In genomic region chr21:32524010-32524719, GRCh38 we compare ENCODE assay signal across 14 cellular contexts.
DNase-seq lines count a peak whose midpoint lies in the region; ATAC-seq, FAIRE-seq and TF ChIP-seq lines count a peak whose summit lies in the region.
"Had no signal": no experiment of that assay in that cellular context is flagged by ENCODE, and none has a peak within 500 bp of the region (broad histone marks: within the 10 kb centered on the region; RNA-seq: fewer than 3 reads in every experiment).

No MANE protein-coding gene starts in this region.

- CTCF ChIA-PET in endothelial cell of umbilical vein (lab: Charles Lee) = interaction anchor here (0.6 to 3.5 kb wide), 21 partner anchors 8 to 152 kb away, joined by 3 to 26 read pairs (median 5); no protein-coding TSS in a partner anchor

- no peaks in the 10 kb centered on the region for H3F3A ChIP-seq in MM.1S (ENCODE audit: insufficient read depth, low read length)

- H3K23ac ChIP-seq in mesendoderm (ENCODE audit: low read length) = no peak overlapping the region

- no peaks in the 10 kb centered on the region for H3K9me2 ChIP-seq in MM.1S (replicated peaks; ENCODE audit: insufficient read depth, low read length)

- TF ChIP-seq CTCF in MM.1S (IDR thresholded peaks at IDR 0.05; ENCODE audit: low read length) (no peak), endothelial cell of umbilical vein (IDR thresholded peaks at IDR 0.05; ENCODE audit: extremely low read depth in 1 of 2, insufficient read depth in 1 of 2, low read depth in 1 of 2, low read length in 2 of 2) (no peak)

- H3K27ac ChIP-seq in MM.1S (ENCODE audit: low read length) (no peak overlapping the region), endothelial cell of umbilical vein (ENCODE audit: insufficient read depth, low read depth, low read length) (peak overlapping the region; percentile 100), mesendoderm (ENCODE audit: low read depth, low read length) (no peak overlapping the region)

- POLR2A ChIA-PET in endothelial cell of umbilical vein (lab: Charles Lee) = interaction anchor here (0.6 kb wide), 2 partner anchors 38 to 77 kb away, joined by 3 to 7 read pairs; no protein-coding TSS in a partner anchor

- peak; percentile 100 for FAIRE-seq in endothelial cell of umbilical vein (lab: Jason Lieb, UNC)
- FAIRE-seq: GM18507 had no signal

- WGBS in mesendoderm (ENCODE audit: extremely low coverage, insufficient coverage, low lambda C conversion rate) = no CpG with 5 or more reads among the region's 8 CpGs

- no peak overlapping the region for H2AK5ac ChIP-seq in mesendoderm (ENCODE audit: low read length)

- dilution Hi-C loops in endothelial cell of umbilical vein (cut with MboI; ENCODE audit: extremely low pct_ligation_motif_present, low sequenced_read_pairs) = no loop called here

- H3K79me1 ChIP-seq in mesendoderm (ENCODE audit: low read length) = no peaks in the 10 kb centered on the region

- H3K36me3 ChIP-seq in MM.1S (replicated peaks; ENCODE audit: insufficient read depth, low read length) (no peaks in the 10 kb centered on the region), endothelial cell of umbilical vein (ENCODE audit: control insufficient read depth in 2 of 2, extremely low read depth in 1 of 2, insufficient read depth in 2 of 2, low read length in 2 of 2) (no peaks in the 10 kb centered on the region), mesendoderm (ENCODE audit: control insufficient read depth, insufficient read depth, low read length) (no peaks in the 10 kb centered on the region)

- no peak overlapping the region for H3K4me3 ChIP-seq in MM.1S (ENCODE audit: low read length)
- no peak overlapping the region for H3K4me3 ChIP-seq in endothelial cell of umbilical vein (replicated peaks in 1 of 3; ENCODE audit: insufficient read depth in 1 of 3, low read depth in 1 of 3, low read length in 3 of 3)
- no peak overlapping the region for H3K4me3 ChIP-seq in mesendoderm (ENCODE audit: low read length)
- H3K4me3 ChIP-seq: testis had no signal

- DNase-seq in A172 (ENCODE audit: low spot score) (peak; percentile 93), MM.1S (peak; percentile 4), endothelial cell of umbilical vein (ENCODE audit: low read depth, low spot score) (peak; percentile 100), mesendoderm (peak; percentile 65)
- DNase-seq in activated CD4-positive, alpha-beta T cell treated with anti-CD3 and anti-CD28 coated beads, Interleukin-2, amount 50 U/mL, for 48 hours = no peak
- DNase-seq: activated T-cell treated with anti-CD3 and anti-CD28 coated beads, Interleukin-2, amount 50 U/mL, for 24 hours; foreskin melanocyte; NCI-H1694; SW 1271; testis had no signal

- H3K4me2 ChIP-seq in MM.1S (ENCODE audit: low read depth, low read length) (no peak overlapping the region), endothelial cell of umbilical vein (ENCODE audit: insufficient read depth, low read length) (peak overlapping the region; percentile 57), mesendoderm (ENCODE audit: low read length) (no peak overlapping the region)

- H3K56ac ChIP-seq in mesendoderm (ENCODE audit: low read length) = peak overlapping the region; percentile 59

- no peaks in the 10 kb centered on the region for H3K79me2 ChIP-seq in MM.1S (ENCODE audit: low read length)
- H3K79me2 ChIP-seq in endothelial cell of umbilical vein (ENCODE audit: control insufficient read depth, insufficient read depth, low read length) = no peaks in the 10 kb centered on the region
- no peaks in the 10 kb centered on the region for H3K79me2 ChIP-seq in mesendoderm (ENCODE audit: control insufficient read depth, insufficient read depth, low read length)

- H2BK5ac ChIP-seq in mesendoderm (ENCODE audit: low read length) = no peak overlapping the region

- H2BK120ac ChIP-seq in mesendoderm (ENCODE audit: low read depth, low read length) = no peak overlapping the region

- H4K20me1 ChIP-seq in MM.1S (ENCODE audit: insufficient read depth, low read length) = no peaks in the 10 kb centered on the region
- H4K20me1 ChIP-seq in endothelial cell of umbilical vein (replicated peaks; ENCODE audit: control insufficient read depth, extremely low read depth, insufficient read depth, low read length) = no peaks in the 10 kb centered on the region

- intact Hi-C loops in endothelial cell of umbilical vein (cut with micrococcal nuclease) = loop anchor here (1.0 to 2.0 kb wide), 11 partner anchors 20 to 153 kb away; partner anchors contain the start of gene CFAP298

- no TSS peak for BruUV-seq in endothelial cell of umbilical vein (replicated peaks; lab: Mats Ljungman, UMichigan)

- H3K9ac ChIP-seq in MM.1S (ENCODE audit: low read length) (no peak overlapping the region), endothelial cell of umbilical vein (replicated peaks; ENCODE audit: extremely low read depth, insufficient read depth, low read length) (peak overlapping the region; percentile 97), mesendoderm (ENCODE audit: low read length) (no peak overlapping the region)

- H3K9me3 ChIP-seq in MM.1S (replicated peaks; ENCODE audit: insufficient read depth, low read length) = no peaks in the 10 kb centered on the region
- H3K9me3 ChIP-seq in endothelial cell of umbilical vein (replicated peaks; ENCODE audit: control insufficient read depth, insufficient read depth, low read length) = no peaks in the 10 kb centered on the region
- H3K9me3 ChIP-seq: testis had no signal

- H2BK15ac ChIP-seq in mesendoderm (replicated peaks; ENCODE audit: low read depth) = no peak overlapping the region

- H3K9me1 ChIP-seq in endothelial cell of umbilical vein (replicated peaks; ENCODE audit: control insufficient read depth, extremely low read depth, insufficient read depth, low read length) = no peaks in the 10 kb centered on the region

- no peak overlapping the region for H4K5ac ChIP-seq in mesendoderm (ENCODE audit: low read length)

- no peak overlapping the region for H3K4ac ChIP-seq in mesendoderm (ENCODE audit: low read depth, low read length)

- no peak overlapping the region for H2AFZ ChIP-seq in MM.1S (ENCODE audit: low read length)
- no peak overlapping the region for H2AFZ ChIP-seq in endothelial cell of umbilical vein (ENCODE audit: low read depth, low read length)

- no peak overlapping the region for H4K8ac ChIP-seq in mesendoderm (ENCODE audit: low read depth, low read length)

- H3K27me3 ChIP-seq in MM.1S (replicated peaks; ENCODE audit: insufficient read depth, low read length) (no peaks in the 10 kb centered on the region), endothelial cell of umbilical vein (ENCODE audit: control insufficient read depth in 2 of 2, insufficient read depth in 2 of 2, low read length in 2 of 2) (no peaks in the 10 kb centered on the region), mesendoderm (ENCODE audit: insufficient read depth, low read length, poor library complexity) (no peaks in the 10 kb centered on the region)
- H3K27me3 ChIP-seq: testis had no signal

- no peaks in the 10 kb centered on the region for H3K4me1 ChIP-seq in MM.1S (ENCODE audit: low read length)
- H3K4me1 ChIP-seq in endothelial cell of umbilical vein (ENCODE audit: control insufficient read depth, extremely low read depth, insufficient read depth, low read length) = peaks cover 58% of the 10 kb centered on the region
- H3K4me1 ChIP-seq in mesendoderm (ENCODE audit: control insufficient read depth, low read depth, low read length) = no peaks in the 10 kb centered on the region
- H3K4me1 ChIP-seq: testis had no signal

- ATAC-seq in HG02852 (IDR thresholded peaks at IDR 0.05; ENCODE audit: unreplicated experiment) (no peak), HG02981 (IDR thresholded peaks at IDR 0.05; ENCODE audit: unreplicated experiment) (no peak), HG02973 (IDR thresholded peaks at IDR 0.05; ENCODE audit: unreplicated experiment) (no peak)

- H3K18ac ChIP-seq in mesendoderm (ENCODE audit: low read length) = no peak overlapping the region

- TF ChIP-seq POLR2A in endothelial cell of umbilical vein (IDR thresholded peaks at IDR 0.05; ENCODE audit: low read depth, low read length) = peak; percentile 48

TF ChIP-seq in endothelial cell of umbilical vein, 7 proteins besides CTCF, POLR2A, EP300 and RAD21:
- TF ChIP-seq GATA2 (IDR thresholded peaks at IDR 0.05; ENCODE audit: insufficient read depth, insufficient read length, low read depth, low read length) (peak; percentile 88), MYC (IDR thresholded peaks at IDR 0.05; ENCODE audit: low read depth, low read length) (no peak), MAX (IDR thresholded peaks at IDR 0.05; ENCODE audit: insufficient read depth, insufficient read length) (peak; percentile 50), JUN (IDR thresholded peaks at IDR 0.05; ENCODE audit: borderline replicate concordance, insufficient read depth, insufficient read length, low read depth) (peak; percentile 98), POLR2AphosphoS5 (IDR thresholded peaks at IDR 0.05; ENCODE audit: insufficient read depth, low read depth, low read length) (peak; percentile 86), EZH2 (IDR thresholded peaks at IDR 0.05; ENCODE audit: borderline replicate concordance, low read depth, low read length, severe bottlenecking) (no peak), FOS (IDR thresholded peaks at IDR 0.05; ENCODE audit: borderline replicate concordance, insufficient read depth, low read length) (peak; percentile 94)
TF ChIP-seq in endothelial cell of umbilical vein: peak in this region for 5.

Comparison
In these comparisons a context has a peak if more than half of its experiments do, and no peak if none do; other contexts are left out.
1. DNase-seq: peak in A172 (single experiment), MM.1S (single experiment), endothelial cell of umbilical vein (single experiment) and mesendoderm (single experiment); none in activated CD4-positive, alpha-beta T cell treated with anti-CD3 and anti-CD28 coated beads, Interleukin-2, amount 50 U/mL, for 48 hours (0 of 2).